ENCODE assay signal across 11 cellular contexts in the genomic region with DNA sequence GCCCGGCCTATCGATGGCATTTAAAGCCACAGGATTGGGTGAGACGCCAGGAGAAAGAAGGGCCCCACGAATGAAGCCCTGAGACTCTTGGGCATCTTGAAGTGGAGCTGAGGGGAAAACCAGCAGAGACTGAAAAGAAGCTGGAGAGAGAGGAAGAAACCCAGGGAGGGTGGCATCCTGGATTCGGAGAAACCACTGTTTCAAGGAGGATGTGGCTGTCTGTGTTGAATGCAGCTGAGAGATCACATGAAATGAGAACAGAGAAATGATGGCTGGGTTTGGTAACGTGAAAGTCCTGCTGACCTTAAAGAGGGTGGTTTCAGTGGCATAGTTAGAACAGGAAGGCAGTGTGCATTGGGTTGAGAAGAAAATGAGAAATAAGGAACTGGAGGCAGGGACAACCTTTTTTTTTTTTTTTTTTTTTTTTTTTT. TPM values are rescaled to one million over a fixed set of nuclear protein-coding genes. Genes with fewer than 3 reads are reported as not detected.
DNase-seq lines count a peak whose midpoint lies in the region; ATAC-seq, FAIRE-seq and TF ChIP-seq lines count a peak whose summit lies in the region.
"Had no signal": no experiment of that assay in that cellular context is flagged by ENCODE, and none has a peak within 500 bp of the region (broad histone marks: within the 10 kb centered on the region; RNA-seq: fewer than 3 reads in every experiment).

No MANE protein-coding gene starts in this region.

- H3K4me3 Mint-ChIP-seq in central memory CD8-positive, alpha-beta T cell = peak overlapping the region; percentile 14

- peaks cover 5% of the 10 kb centered on the region for H3K36me3 Mint-ChIP-seq in central memory CD8-positive, alpha-beta T cell (ENCODE audit: insufficient read depth)

- H3K9me3 ChIP-seq in BLaER1 (no peaks in the 10 kb centered on the region), KOPT-K1 (ENCODE audit: insufficient read depth, low read length, poor library complexity, severe bottlenecking) (no peaks in the 10 kb centered on the region), kidney (ENCODE audit: control insufficient read depth in 1 of 2, low read length in 2 of 2) (no peaks in the 10 kb centered on the region)
- H3K9me3 ChIP-seq: prostate gland had no signal

- H3K9me3 Mint-ChIP-seq in central memory CD8-positive, alpha-beta T cell = no peaks in the 10 kb centered on the region

- no peak for ATAC-seq in central memory CD8-positive, alpha-beta T cell (replicated peaks; ENCODE audit: extremely low read depth, poor library complexity, severe bottlenecking)
- ATAC-seq: K562 had no signal

- peak overlapping the region; percentile 64 for H3K27ac Mint-ChIP-seq in central memory CD8-positive, alpha-beta T cell (ENCODE audit: low read depth)

- H3K27me3 ChIP-seq in BLaER1 = no peaks in the 10 kb centered on the region

- intact Hi-C loops in kidney (cut with DNase I) = no loop called here

- H3K36me3 ChIP-seq in BLaER1 (no peaks in the 10 kb centered on the region), KOPT-K1 (ENCODE audit: insufficient read depth, low read length) (no peaks in the 10 kb centered on the region), kidney (ENCODE audit: control insufficient read depth in 1 of 2, insufficient read depth in 2 of 2, low read length in 2 of 2) (no peaks in the 10 kb centered on the region)
- H3K36me3 ChIP-seq: prostate gland had no signal

- H3K9ac ChIP-seq in BLaER1 = no peak overlapping the region
- no peak overlapping the region for H3K9ac ChIP-seq in kidney (ENCODE audit: low read length in 2 of 2)

- DNase-seq in GM19239 (ENCODE audit: insufficient read length, low spot score) = peak; percentile 85
- no peak for DNase-seq in central memory CD8-positive, alpha-beta T cell (ENCODE audit: low spot score in 2 of 2)
- DNase-seq in kidney = no peak
- no peak for DNase-seq in NCI-H510A treated with DMSO at 0.1 percent for 48 hours (lab: John Stamatoyannopoulos, UW)
- DNase-seq in hippocampal formation (lab: John Stamatoyannopoulos, UW) = no peak
- no peak for DNase-seq in DMS 273 (lab: John Stamatoyannopoulos, UW; ENCODE audit: unreplicated experiment)

- no peak for TF ChIP-seq CTCF in kidney (IDR thresholded peaks at IDR 0.05; ENCODE audit: borderline replicate concordance, extremely low read depth, insufficient read depth)

- H3K4me3 ChIP-seq in BLaER1 (no peak overlapping the region), kidney (ENCODE audit: low read length in 2 of 2) (no peak overlapping the region)
- H3K4me3 ChIP-seq: K562, prostate gland had no signal

- H3K27ac ChIP-seq in BLaER1 (peak overlapping the region; percentile 76), KOPT-K1 (ENCODE audit: low read depth, low read length, poor library complexity, severe bottlenecking) (peak overlapping the region; percentile 67), kidney (ENCODE audit: low read depth in 2 of 2, low read length in 2 of 2) (no peak overlapping the region)
- H3K27ac ChIP-seq: epithelial cell of prostate, prostate gland had no signal

- H3K27me3 Mint-ChIP-seq in central memory CD8-positive, alpha-beta T cell = no peaks in the 10 kb centered on the region

- no peaks in the 10 kb centered on the region for H4K20me1 ChIP-seq in BLaER1

- H3K4me2 ChIP-seq in BLaER1 = peak overlapping the region; percentile 77

- peaks cover 51% of the 10 kb centered on the region for H3K4me1 Mint-ChIP-seq in central memory CD8-positive, alpha-beta T cell

- peaks cover 72% of the 10 kb centered on the region for H3K4me1 ChIP-seq in BLaER1
- peaks cover 14 to 23% of the 10 kb centered on the region in 2 donors for H3K4me1 ChIP-seq in kidney (ENCODE audit: control insufficient read depth in 1 of 2, insufficient read depth in 1 of 2, low read depth in 1 of 2, low read length in 2 of 2)

- peak; percentile 98 for FAIRE-seq in GM19239 (lab: Jason Lieb, UNC)
- FAIRE-seq in kidney (lab: Jason Lieb, UNC) = no peak
- FAIRE-seq: K562 had no signal

RNA-seq across cellular contexts. Expression of gene TNFSF12, which starts 3.8 kb away (rescaled TPM):
- total RNA-seq in kidney = 48.0 TPM
- 61.8 TPM for polyA plus RNA-seq in kidney (ENCODE audit: insufficient read depth, low read depth, low replicate concordance)

RNA-seq across cellular contexts. Expression of gene TNFSF13, which starts 5.9 kb away (rescaled TPM):
- 99.2 TPM for total RNA-seq in kidney
- 68.6 TPM for polyA plus RNA-seq in kidney (ENCODE audit: insufficient read depth, low read depth, low replicate concordance)

RNA-seq across cellular contexts. Expression of gene SENP3, which starts 9.1 kb away (rescaled TPM):
- 43.5 TPM for total RNA-seq in kidney
- polyA plus RNA-seq in kidney (ENCODE audit: insufficient read depth, low read depth, low replicate concordance) = 50.3 TPM

RNA-seq across cellular contexts. Expression of gene CD68, which starts 26.8 kb away (rescaled TPM):
- total RNA-seq in kidney = 92.6 TPM
- polyA plus RNA-seq in kidney (ENCODE audit: insufficient read depth, low read depth, low replicate concordance) = 38.3 TPM

RNA-seq across cellular contexts. Expression of gene MPDU1, which starts 31.0 kb away (rescaled TPM):
- total RNA-seq in kidney = 54.2 TPM
- polyA plus RNA-seq in kidney (ENCODE audit: insufficient read depth, low read depth, low replicate concordance) = 145 TPM

Comparison
In these comparisons a context has a peak if more than half of its experiments do, and no peak if none do; other contexts are left out.
1. H3K27ac ChIP-seq: peak in BLaER1 (single experiment) and KOPT-K1 (single experiment); none in kidney (0 of 2).